ENCODE assay signal across 8 cellular contexts in genomic region chr1:205210876-205211838, GRCh38. TPM values are rescaled to one million over a fixed set of nuclear protein-coding genes. Genes with fewer than 3 reads are reported as not detected.
DNase-seq lines count a peak whose midpoint lies in the region; ATAC-seq and TF ChIP-seq lines count a peak whose summit lies in the region.

DSTYK (minus strand) TSS chr1:205211702; CDS start chr1:205211535, 167 bp downstream.

- POLR2A ChIA-PET in BJ (lab: Charles Lee): no interaction called here

- TF ChIP-seq CTCF in BJ (IDR thresholded peaks at IDR 0.05; ENCODE audit: insufficient read depth, low read depth, low read length): no peak

- H3K4me3 ChIP-seq in BJ (ENCODE audit: low read depth, low read length): peak within 1 kb of the TSS; percentile 95

- DNase-seq in BJ (ENCODE audit: low read depth): peak; percentile 72
- peak; percentile 85 for DNase-seq in GM19240 (ENCODE audit: insufficient read length, low spot score)
- peak; percentile 78 for DNase-seq in NCI-H526 treated with DMSO at 0.1 percent for 48 hours (lab: John Stamatoyannopoulos, UW)
- DNase-seq in activated CD4-positive, alpha-beta T cell treated with anti-CD3 and anti-CD28 coated beads, Interleukin-2, amount 50 U/mL, for 1 hour: peak; percentile 88
- peak; percentile 56 for DNase-seq in cortex of kidney (lab: John Stamatoyannopoulos, UW)
- DNase-seq in left kidney (ENCODE audit: low read depth, low spot score): peak; percentile 98
- DNase-seq in stimulated activated CD4-positive, alpha-beta T cell treated with anti-CD3 and anti-CD28 coated beads, Interleukin-1b, Interleukin-23, amount 100 ng/mL, for 48 hours: peak; percentile 94

- H3K27me3 ChIP-seq in BJ (ENCODE audit: control insufficient read depth, insufficient read depth, low read length): no peaks in the 10 kb centered on the region

- CTCF ChIA-PET in BJ (lab: Yijun Ruan, JAX): interaction anchor here (1.3 to 1.8 kb wide), 2 partner anchors 12 to 52 kb away, joined by 4 to 6 read pairs; no protein-coding TSS in a partner anchor

- H3K36me3 ChIP-seq in BJ (ENCODE audit: control insufficient read depth, insufficient read depth, low read length): no peaks in the 10 kb centered on the region

- peak; percentile 86 for ATAC-seq in HG03460 (IDR thresholded peaks at IDR 0.05; ENCODE audit: unreplicated experiment)

RNA-seq across cellular contexts. Expression of gene DSTYK, which starts in this region (rescaled TPM):
- polyA plus RNA-seq in BJ (2011; rRNA removed): 9.7 and 11.5 TPM in 2 replicates
- 7.2 and 11.6 TPM in 2 replicates for polyA minus RNA-seq in BJ (2011; rRNA and poly(A)+ RNA removed)

Comparison
In these comparisons a context has a peak if more than half of its experiments do, and no peak if none do; other contexts are left out.
1. Peak in every context shown above with its lines: DNase-seq, ATAC-seq and H3K4me3 ChIP-seq.